ENCODE assay signal across 24 cellular contexts in the genomic region with DNA sequence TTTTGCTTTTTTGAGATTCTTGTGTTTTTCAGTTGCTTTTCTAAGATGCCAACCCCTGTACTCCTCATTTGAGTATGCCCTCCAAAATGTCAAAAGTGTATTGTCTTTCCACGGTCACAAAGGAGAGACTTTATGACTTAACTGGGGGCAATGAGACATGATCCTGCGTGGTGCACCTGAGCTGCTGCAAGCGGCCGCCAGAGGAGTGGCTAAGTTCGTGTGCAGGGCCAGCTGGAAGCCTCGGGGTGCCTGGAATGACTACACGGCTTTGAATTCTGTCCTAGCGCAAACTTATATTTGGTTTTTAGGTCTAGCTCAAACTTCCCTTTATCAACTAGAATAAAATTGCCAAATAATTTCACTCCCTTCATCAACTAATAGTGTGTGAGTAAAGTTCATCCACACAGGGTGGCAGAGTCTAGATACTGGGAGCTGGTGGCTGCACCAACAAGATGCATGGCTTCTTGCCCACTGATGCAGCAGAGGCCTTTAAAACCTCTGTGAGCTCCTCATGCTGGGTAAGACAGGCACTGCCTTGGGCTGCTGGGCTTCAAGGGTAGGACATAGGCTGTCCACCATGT. TPM values are rescaled to one million over a fixed set of nuclear protein-coding genes. Genes with fewer than 3 reads are reported as not detected.
"Had no signal": no experiment of that assay in that cellular context is flagged by ENCODE, and none has a peak within 500 bp of the region (broad histone marks: within the 10 kb centered on the region; RNA-seq: fewer than 3 reads in every experiment).

No MANE protein-coding gene starts in this region.

- H3K9ac ChIP-seq: SK-N-SH had no signal

- H3K27me3 ChIP-seq: ascending aorta, body of pancreas, SJCRH30 had no signal

- ATAC-seq: activated CD8-positive, alpha-beta T cell treated with anti-CD3 and anti-CD28 coated beads for 36 hours; activated naive CD8-positive, alpha-beta T cell treated with anti-CD3 and anti-CD28 coated beads, Interleukin-2, amount 50 U/mL, for 24 hours; activated T-cell treated with anti-CD3 and anti-CD28 coated beads, Interleukin-2, amount 50 U/mL, for 72 hours; body of pancreas; Right ventricle myocardium inferior had no signal

- H3K27ac ChIP-seq: ascending aorta, body of pancreas, SJCRH30, VCaP had no signal

- H3K36me3 ChIP-seq: ascending aorta had no signal

- FAIRE-seq: bronchial epithelial cell had no signal

- H3K4me3 ChIP-seq: ascending aorta, body of pancreas, SJCRH30 had no signal

- H3K4me2 ChIP-seq: SK-N-SH had no signal

- H3K9me3 ChIP-seq: ascending aorta, body of pancreas, SJCRH30, SK-N-SH had no signal

- DNase-seq: activated CD4-positive, alpha-beta T cell treated with anti-CD3 and anti-CD28 coated beads, Interleukin-2, amount 50 U/mL, for 1 hour; activated CD4-positive, CD25-positive, alpha-beta regulatory T cell; activated CD8-positive, alpha-beta memory T cell treated with anti-CD3 and anti-CD28 coated beads, Interleukin-2, amount 50 U/mL, for 4 hours; activated CD8-positive, alpha-beta T cell treated with anti-CD3 and anti-CD28 coated beads for 36 hours; activated naive CD4-positive, alpha-beta T cell treated with anti-CD3 and anti-CD28 coated beads, Interleukin-2, amount 50 U/mL, for 16 hours; activated naive CD8-positive, alpha-beta T cell treated with anti-CD3 and anti-CD28 coated beads, Interleukin-2, amount 50 U/mL, for 24 hours; activated T-cell treated with anti-CD3 and anti-CD28 coated beads, Interleukin-2, amount 50 U/mL, for 72 hours; amniotic stem cell; KG1; NCI-H1048; NCI-H146; NCI-H1930; NCI-H2107; NCI-H446; NCI-H748 treated with DMSO at 0.1 percent for 48 hours; SJCRH30; SK-N-SH; T-helper 1 cell had no signal

RNA-seq across cellular contexts. Expression of a gene that starts 4.7 kb away (rescaled TPM):
- total RNA-seq: OCI-LY7 had no signal
